8 cellular contexts compared by ENCODE assay signal in genomic region chr9:21919377-21920362, GRCh38.
DNase-seq lines count a peak whose midpoint lies in the region; ATAC-seq and TF ChIP-seq lines count a peak whose summit lies in the region.

No MANE protein-coding gene starts in this region.

- CTCF ChIA-PET in AG04450 (lab: Charles Lee) (interaction anchor here (0.6 to 1.1 kb wide), 5 partner anchors 19 to 324 kb away, joined by 3 to 4 read pairs (median 3); no protein-coding TSS in a partner anchor), GM10248 (lab: Yijun Ruan, JAX) (interaction anchor here (0.7 to 1.4 kb wide), 3 partner anchors 8 to 15 kb away, joined by 3 to 4 read pairs (median 3); no protein-coding TSS in a partner anchor)

- POLR2A ChIA-PET in AG04450 (lab: Yijun Ruan, JAX) = interaction anchor here (1.2 kb wide), 1 partner anchor 13 kb away, joined by 4 read pairs; no protein-coding TSS in a partner anchor
- POLR2A ChIA-PET in GM10248 (lab: Yijun Ruan, JAX) = no interaction called here

- H3K27me3 ChIP-seq in AG04450 (ENCODE audit: control insufficient read depth, insufficient read depth, low read length) = no peaks in the 10 kb centered on the region
- no peaks in the 10 kb centered on the region for H3K27me3 ChIP-seq in spleen (replicated peaks in 1 of 7)

- no peak overlapping the region for H3K27ac ChIP-seq in AG04450 (ENCODE audit: low read depth, low read length)
- peak overlapping the region in 3 of 8 donors; percentile 39 to 52 (median 44) for H3K27ac ChIP-seq in spleen

- ATAC-seq in GM18858 (IDR thresholded peaks at IDR 0.05; ENCODE audit: unreplicated experiment) = peak; percentile 81
- peak; percentile 92 for ATAC-seq in HG03108 (IDR thresholded peaks at IDR 0.05; ENCODE audit: unreplicated experiment)

- peaks cover 0 to 13% (median 7%) of the 10 kb centered on the region in 6 donors for H3K4me1 ChIP-seq in spleen

- H3K9me3 ChIP-seq in AG04450 (ENCODE audit: control insufficient read depth, insufficient read depth, low read length) (no peaks in the 10 kb centered on the region; the same call in 1 of the 2 replicates), spleen (peaks cover 0 to 39% (median 20%) of the 10 kb centered on the region in 8 donors)

- peak; percentile 45 for DNase-seq in AG04450 (ENCODE audit: low read depth, low spot score)
- peak; percentile 14 for DNase-seq in T follicular helper cell (ENCODE audit: low read depth)
- DNase-seq in glomerular visceral epithelial cell (ENCODE audit: extremely low spot score) = peak; percentile 53
- no peak for DNase-seq in GM10248 (ENCODE audit: extremely low spot score)
- DNase-seq in spleen = no peak
- no peak for DNase-seq in NK-92 (lab: John Stamatoyannopoulos, UW; ENCODE audit: unreplicated experiment)

- TF ChIP-seq POLR2A in spleen (IDR thresholded peaks at IDR 0.05) = no peak

- 4 to 8% (median 5%) methylated on average over 4 of the region's 4 CpGs for WGBS in spleen, 5 donors

- H3K36me3 ChIP-seq in spleen = no peaks in the 10 kb centered on the region

- H3K4me3 ChIP-seq in AG04450 (ENCODE audit: low read depth, low read length) (no peak overlapping the region), spleen (no peak overlapping the region)

- intact Hi-C loops in spleen (cut with DNase I; ENCODE audit: low total_unique reads) = no loop called here

- TF ChIP-seq CTCF in AG04450 (IDR thresholded peaks at IDR 0.05; ENCODE audit: low read depth, low read length) (no peak), GM10248 (IDR thresholded peaks at IDR 0.05; ENCODE audit: control extremely low read depth, extremely low read depth, low read depth, missing control alignments) (no peak), spleen (IDR thresholded peaks at IDR 0.05 in 8 of 11, conservative IDR thresholded peaks at IDR 0.05 in 3 of 11) (no peak)

Comparison
In these comparisons a context has a peak if more than half of its experiments do, and no peak if none do; other contexts are left out.
1. DNase-seq: peak in AG04450 (single experiment), T follicular helper cell (single experiment) and glomerular visceral epithelial cell (single experiment); none in GM10248 (single experiment), spleen (single experiment) and NK-92 (single experiment).